10 cellular contexts compared by ENCODE assay signal in genomic region chr2:190477563-190478454, GRCh38. TPM values are rescaled to one million over a fixed set of nuclear protein-coding genes. Genes with fewer than 3 reads are reported as not detected.
DNase-seq lines count a peak whose midpoint lies in the region; ATAC-seq and TF ChIP-seq lines count a peak whose summit lies in the region.
"Had no signal": no experiment of that assay in that cellular context is flagged by ENCODE, and none has a peak within 500 bp of the region (broad histone marks: within the 10 kb centered on the region; RNA-seq: fewer than 3 reads in every experiment).

No MANE protein-coding gene starts in this region.

- no peaks in the 10 kb centered on the region for H3K9me3 Mint-ChIP-seq in activated CD4-positive, alpha-beta T cell treated with anti-CD3 and anti-CD28 coated beads for 36 hours (ENCODE audit: low read depth)
- H3K9me3 Mint-ChIP-seq: stimulated activated naive CD8-positive, alpha-beta T cell treated with anti-CD3 and anti-CD28 coated beads, Interleukin-15, Interleukin-2, amounts not matched to agents 100 ng/mL and 50 ng/mL, for 24 hours had no signal

- DNase-seq in NCI-H1417 (lab: John Stamatoyannopoulos, UW) (peak in 2 of 3 experiments; percentile 56 to 77), NCI-H1417 treated with DMSO at 0.1 percent for 48 hours (lab: John Stamatoyannopoulos, UW) (no peak), medulla oblongata (ENCODE audit: extremely low spot score) (peak; percentile 90), upper lobe of left lung (no peak), BE2C (no peak)
- no peak for DNase-seq in activated CD4-positive, alpha-beta T cell treated with anti-CD3 and anti-CD28 coated beads for 36 hours

- no peak for TF ChIP-seq POLR2A in upper lobe of left lung (IDR thresholded peaks at IDR 0.05)

- POLR2A ChIA-PET in activated CD4-positive, alpha-beta T cell treated with anti-CD3 and anti-CD28 coated beads for 36 hours (lab: Charles Lee) = interaction anchor here (0.6 kb wide), 1 partner anchor 698 kb away, joined by 3 read pairs; no protein-coding TSS in a partner anchor

- peaks cover 5% of the 10 kb centered on the region for H3K4me1 Mint-ChIP-seq in activated CD4-positive, alpha-beta T cell treated with anti-CD3 and anti-CD28 coated beads for 36 hours

- H3K4me1 ChIP-seq in upper lobe of left lung = peaks cover 9 to 17% (median 11%) of the 10 kb centered on the region in 4 donors
- no peaks in the 10 kb centered on the region; the same call in 1 of the 2 replicates for H3K4me1 ChIP-seq in BE2C

- no peak overlapping the region for H3K27ac Mint-ChIP-seq in activated CD4-positive, alpha-beta T cell treated with anti-CD3 and anti-CD28 coated beads for 36 hours
- H3K27ac Mint-ChIP-seq: stimulated activated naive CD8-positive, alpha-beta T cell treated with anti-CD3 and anti-CD28 coated beads, Interleukin-15, Interleukin-2, amounts not matched to agents 100 ng/mL and 50 ng/mL, for 24 hours had no signal

- CTCF ChIA-PET in activated CD4-positive, alpha-beta T cell treated with anti-CD3 and anti-CD28 coated beads for 36 hours (lab: Charles Lee) = interaction anchor here (0.6 to 1.2 kb wide), 2 partner anchors 55 to 121 kb away, joined by 3 read pairs; no protein-coding TSS in a partner anchor

- peaks cover 10% of the 10 kb centered on the region for H3K36me3 Mint-ChIP-seq in activated CD4-positive, alpha-beta T cell treated with anti-CD3 and anti-CD28 coated beads for 36 hours (ENCODE audit: low read depth)

- no peak overlapping the region for H3K4me3 Mint-ChIP-seq in activated CD4-positive, alpha-beta T cell treated with anti-CD3 and anti-CD28 coated beads for 36 hours
- H3K4me3 Mint-ChIP-seq: stimulated activated naive CD8-positive, alpha-beta T cell treated with anti-CD3 and anti-CD28 coated beads, Interleukin-15, Interleukin-2, amounts not matched to agents 100 ng/mL and 50 ng/mL, for 24 hours had no signal

- H3K27ac ChIP-seq in cingulate gyrus (ENCODE audit: low read depth, low read length) = peak overlapping the region; percentile 95
- H3K27ac ChIP-seq in upper lobe of left lung = peak overlapping the region in 3 of 4 donors; percentile 29 to 75 (median 73)
- H3K27ac ChIP-seq: SK-N-MC had no signal

- intact Hi-C loops in activated CD4-positive, alpha-beta T cell treated with anti-CD3 and anti-CD28 coated beads for 36 hours (cut with DNase I, micrococcal nuclease) = no loop called here

- TF ChIP-seq CTCF in upper lobe of left lung (IDR thresholded peaks at IDR 0.05) (no peak), BE2C (IDR thresholded peaks at IDR 0.05; ENCODE audit: low read depth, low read length) (no peak)

- no peak for TF ChIP-seq EP300 in upper lobe of left lung (IDR thresholded peaks at IDR 0.05)

- H3K36me3 ChIP-seq in upper lobe of left lung (no peaks in the 10 kb centered on the region), BE2C (no peaks in the 10 kb centered on the region)

- no peaks in the 10 kb centered on the region for H3K27me3 Mint-ChIP-seq in activated CD4-positive, alpha-beta T cell treated with anti-CD3 and anti-CD28 coated beads for 36 hours
- H3K27me3 Mint-ChIP-seq: stimulated activated naive CD8-positive, alpha-beta T cell treated with anti-CD3 and anti-CD28 coated beads, Interleukin-15, Interleukin-2, amounts not matched to agents 100 ng/mL and 50 ng/mL, for 24 hours had no signal

- peak overlapping the region in 1 of 4 donors; percentile 1 for H3K4me3 ChIP-seq in upper lobe of left lung
- no peak overlapping the region for H3K4me3 ChIP-seq in BE2C (ENCODE audit: low read depth, low read length)
- H3K4me3 ChIP-seq: SK-N-MC had no signal

- H3K9me3 ChIP-seq in upper lobe of left lung (no peaks in the 10 kb centered on the region), BE2C (no peaks in the 10 kb centered on the region; the same call in 1 of the 2 replicates)

- ATAC-seq in upper lobe of left lung (ENCODE audit: low FRiP score in 2 of 2) = peak; percentile 44 to 63
- no peak for ATAC-seq in HG02678 (IDR thresholded peaks at IDR 0.05; ENCODE audit: unreplicated experiment)
- no peak for ATAC-seq in activated CD4-positive, alpha-beta T cell treated with anti-CD3 and anti-CD28 coated beads for 36 hours

- H3K27me3 ChIP-seq in upper lobe of left lung (no peaks in the 10 kb centered on the region), BE2C (no peaks in the 10 kb centered on the region)

- 40 to 44% methylated on average over 4 of the region's 4 CpGs for WGBS in upper lobe of left lung, 2 donors

RNA-seq across cellular contexts. Expression of gene NEMP2, which starts 56.7 kb away (rescaled TPM):
- 1 to 10 TPM; 2.6 to 7.4 (median 4.3) TPM for total RNA-seq in upper lobe of left lung
- total RNA-seq in activated CD4-positive, alpha-beta T cell treated with anti-CD3 and anti-CD28 coated beads for 36 hours = 10 to 100 TPM; 24.6 to 25.1 TPM
- polyA plus RNA-seq in BE2C (2012; ENCODE audit: insufficient read depth, insufficient read length, low read depth) = 3.2 TPM

Comparison
In these comparisons a context has a peak if more than half of its experiments do, and no peak if none do; other contexts are left out.
1. DNase-seq: peak in NCI-H1417 (2 of 3) and medulla oblongata (single experiment); none in NCI-H1417 treated with DMSO at 0.1 percent for 48 hours (single experiment), upper lobe of left lung (0 of 2), activated CD4-positive, alpha-beta T cell treated with anti-CD3 and anti-CD28 coated beads for 36 hours (single experiment) and BE2C (single experiment).
2. ATAC-seq: peak in upper lobe of left lung (2 of 2); none in HG02678 (single experiment) and activated CD4-positive, alpha-beta T cell treated with anti-CD3 and anti-CD28 coated beads for 36 hours (single experiment).